ENCODE assay signal across 12 cellular contexts in genomic region chr20:1335961-1336698, GRCh38. TPM values are rescaled to one million over a fixed set of nuclear protein-coding genes. Genes with fewer than 3 reads are reported as not detected.
DNase-seq lines count a peak whose midpoint lies in the region; ATAC-seq lines count a peak whose summit lies in the region.
"Had no signal": no experiment of that assay in that cellular context is flagged by ENCODE, and none has a peak within 500 bp of the region (broad histone marks: within the 10 kb centered on the region; RNA-seq: fewer than 3 reads in every experiment).

No MANE protein-coding gene starts in this region.

- no peaks in the 10 kb centered on the region for H3K9me3 Mint-ChIP-seq in activated CD4-positive, alpha-beta T cell treated with anti-CD3 and anti-CD28 coated beads for 36 hours (ENCODE audit: low read depth)
- no peaks in the 10 kb centered on the region for H3K9me3 Mint-ChIP-seq in activated T-helper 1 cell treated with anti-CD3 and anti-CD28 coated beads, Interleukin-12 subunit alpha, Interleukin-12 subunit beta, Interleukin-2, Interleukin-4 antibody, amounts not matched to agents 30 ng/mL and 10 ng/mL and 1 ng/mL, durations not matched to agents 14 hours and 24 hours and 36 hours

- CTCF ChIA-PET in activated CD4-positive, alpha-beta T cell treated with anti-CD3 and anti-CD28 coated beads for 36 hours (lab: Charles Lee), result interaction anchor here (0.6 to 1.0 kb wide), 6 partner anchors 10 to 874 kb away, joined by 3 to 4 read pairs (median 3); no protein-coding TSS in a partner anchor

- peak; percentile 50 for DNase-seq in activated CD4-positive, alpha-beta T cell treated with anti-CD3 and anti-CD28 coated beads for 36 hours
- no peak for DNase-seq in activated CD4-positive, alpha-beta T cell treated with anti-CD3 and anti-CD28 coated beads for 1 hour
- DNase-seq in activated T-helper 1 cell treated with anti-CD3 and anti-CD28 coated beads, Interleukin-12 subunit alpha, Interleukin-12 subunit beta, Interleukin-2, Interleukin-4 antibody, amounts not matched to agents 30 ng/mL and 10 ng/mL and 1 ng/mL, durations not matched to agents 14 hours and 24 hours and 36 hours (ENCODE audit: low spot score), result no peak
- peak; percentile 37 for DNase-seq in kidney tubule cell (ENCODE audit: low spot score)
- DNase-seq in stimulated activated naive CD8-positive, alpha-beta T cell treated with anti-CD3 and anti-CD28 coated beads, Interleukin-15, Interleukin-2, amounts not matched to agents 100 U/mL and 50 U/mL, for 24 hours, result no peak
- no peak for DNase-seq in NCI-H2029 treated with DMSO at 0.1 percent for 48 hours (lab: John Stamatoyannopoulos, UW)
- DNase-seq in NCI-H1417 treated with DMSO at 0.1 percent for 48 hours (lab: John Stamatoyannopoulos, UW), result no peak
- DNase-seq: ACHN, activated gamma-delta T cell, H7, NCI-H82 had no signal

- ATAC-seq in activated CD4-positive, alpha-beta T cell treated with anti-CD3 and anti-CD28 coated beads for 36 hours, result peak; percentile 84
- ATAC-seq in stimulated activated naive CD8-positive, alpha-beta T cell treated with anti-CD3 and anti-CD28 coated beads, Interleukin-15, Interleukin-2, amounts not matched to agents 100 U/mL and 50 U/mL, for 24 hours, result peak; percentile 86
- ATAC-seq in GM21825 (IDR thresholded peaks at IDR 0.05; ENCODE audit: unreplicated experiment), result no peak

- peak overlapping the region; percentile 69 for H3K27ac Mint-ChIP-seq in activated CD4-positive, alpha-beta T cell treated with anti-CD3 and anti-CD28 coated beads for 36 hours
- peak overlapping the region; percentile 21 for H3K27ac Mint-ChIP-seq in activated T-helper 1 cell treated with anti-CD3 and anti-CD28 coated beads, Interleukin-12 subunit alpha, Interleukin-12 subunit beta, Interleukin-2, Interleukin-4 antibody, amounts not matched to agents 30 ng/mL and 10 ng/mL and 1 ng/mL, durations not matched to agents 14 hours and 24 hours and 36 hours

- POLR2A ChIA-PET in activated CD4-positive, alpha-beta T cell treated with anti-CD3 and anti-CD28 coated beads for 36 hours (lab: Charles Lee), result no interaction called here

- H3K27me3 Mint-ChIP-seq in activated CD4-positive, alpha-beta T cell treated with anti-CD3 and anti-CD28 coated beads for 36 hours, result no peaks in the 10 kb centered on the region
- H3K27me3 Mint-ChIP-seq in activated T-helper 1 cell treated with anti-CD3 and anti-CD28 coated beads, Interleukin-12 subunit alpha, Interleukin-12 subunit beta, Interleukin-2, Interleukin-4 antibody, amounts not matched to agents 30 ng/mL and 10 ng/mL and 1 ng/mL, durations not matched to agents 14 hours and 24 hours and 36 hours (ENCODE audit: insufficient read depth), result no peaks in the 10 kb centered on the region

- H3K36me3 Mint-ChIP-seq in activated CD4-positive, alpha-beta T cell treated with anti-CD3 and anti-CD28 coated beads for 36 hours (ENCODE audit: low read depth), result peaks cover 13% of the 10 kb centered on the region
- peaks cover 12% of the 10 kb centered on the region for H3K36me3 Mint-ChIP-seq in activated T-helper 1 cell treated with anti-CD3 and anti-CD28 coated beads, Interleukin-12 subunit alpha, Interleukin-12 subunit beta, Interleukin-2, Interleukin-4 antibody, amounts not matched to agents 30 ng/mL and 10 ng/mL and 1 ng/mL, durations not matched to agents 14 hours and 24 hours and 36 hours (ENCODE audit: low read depth)

- peaks cover 32% of the 10 kb centered on the region for H3K4me1 Mint-ChIP-seq in activated CD4-positive, alpha-beta T cell treated with anti-CD3 and anti-CD28 coated beads for 36 hours
- peaks cover 25% of the 10 kb centered on the region for H3K4me1 Mint-ChIP-seq in activated T-helper 1 cell treated with anti-CD3 and anti-CD28 coated beads, Interleukin-12 subunit alpha, Interleukin-12 subunit beta, Interleukin-2, Interleukin-4 antibody, amounts not matched to agents 30 ng/mL and 10 ng/mL and 1 ng/mL, durations not matched to agents 14 hours and 24 hours and 36 hours (ENCODE audit: low read depth)

- no peak overlapping the region for H3K4me3 Mint-ChIP-seq in activated CD4-positive, alpha-beta T cell treated with anti-CD3 and anti-CD28 coated beads for 36 hours
- no peak overlapping the region for H3K4me3 Mint-ChIP-seq in activated T-helper 1 cell treated with anti-CD3 and anti-CD28 coated beads, Interleukin-12 subunit alpha, Interleukin-12 subunit beta, Interleukin-2, Interleukin-4 antibody, amounts not matched to agents 30 ng/mL and 10 ng/mL and 1 ng/mL, durations not matched to agents 14 hours and 24 hours and 36 hours

- intact Hi-C loops in activated CD4-positive, alpha-beta T cell treated with anti-CD3 and anti-CD28 coated beads for 36 hours (cut with DNase I, micrococcal nuclease), result no loop called here
- intact Hi-C loops in activated T-helper 1 cell treated with anti-CD3 and anti-CD28 coated beads, Interleukin-12 subunit alpha, Interleukin-12 subunit beta, Interleukin-2, Interleukin-4 antibody, amounts not matched to agents 30 ng/mL and 10 ng/mL and 1 ng/mL, durations not matched to agents 14 hours and 24 hours and 36 hours (cut with micrococcal nuclease), result no loop called here

RNA-seq across cellular contexts. Expression of gene SDCBP2, which starts 7.2 kb away (rescaled TPM):
- 1 to 10 TPM; 2.8 to 3.2 TPM for total RNA-seq in activated CD4-positive, alpha-beta T cell treated with anti-CD3 and anti-CD28 coated beads for 36 hours
- total RNA-seq in activated T-helper 1 cell treated with anti-CD3 and anti-CD28 coated beads, Interleukin-12 subunit alpha, Interleukin-12 subunit beta, Interleukin-2, Interleukin-4 antibody, amounts not matched to agents 30 ng/mL and 10 ng/mL and 1 ng/mL, durations not matched to agents 14 hours and 24 hours and 36 hours, result 2.2 and 2.6 TPM in 2 replicates

RNA-seq across cellular contexts. Expression of gene FKBP1A, which starts 56.7 kb away (rescaled TPM):
- total RNA-seq in activated CD4-positive, alpha-beta T cell treated with anti-CD3 and anti-CD28 coated beads for 36 hours, result 100 to 1,000 TPM; 265 to 316 TPM
- 295 and 297 TPM in 2 replicates for total RNA-seq in activated T-helper 1 cell treated with anti-CD3 and anti-CD28 coated beads, Interleukin-12 subunit alpha, Interleukin-12 subunit beta, Interleukin-2, Interleukin-4 antibody, amounts not matched to agents 30 ng/mL and 10 ng/mL and 1 ng/mL, durations not matched to agents 14 hours and 24 hours and 36 hours

Comparison
In these comparisons a context has a peak if more than half of its experiments do, and no peak if none do; other contexts are left out.
1. DNase-seq: peak in activated CD4-positive, alpha-beta T cell treated with anti-CD3 and anti-CD28 coated beads for 36 hours (single experiment) and kidney tubule cell (single experiment); none in activated CD4-positive, alpha-beta T cell treated with anti-CD3 and anti-CD28 coated beads for 1 hour (single experiment), activated T-helper 1 cell treated with anti-CD3 and anti-CD28 coated beads, Interleukin-12 subunit alpha, Interleukin-12 subunit beta, Interleukin-2, Interleukin-4 antibody, amounts not matched to agents 30 ng/mL and 10 ng/mL and 1 ng/mL, durations not matched to agents 14 hours and 24 hours and 36 hours (single experiment), stimulated activated naive CD8-positive, alpha-beta T cell treated with anti-CD3 and anti-CD28 coated beads, Interleukin-15, Interleukin-2, amounts not matched to agents 100 U/mL and 50 U/mL, for 24 hours (single experiment), NCI-H2029 treated with DMSO at 0.1 percent for 48 hours (single experiment) and NCI-H1417 treated with DMSO at 0.1 percent for 48 hours (single experiment).